ENCODE assay signal across 25 cellular contexts in genomic region chr2:186477782-186478181, GRCh38. TPM values are rescaled to one million over a fixed set of nuclear protein-coding genes. Genes with fewer than 3 reads are reported as not detected.
DNase-seq lines count a peak whose midpoint lies in the region; ATAC-seq and TF ChIP-seq lines count a peak whose summit lies in the region.
"Had no signal": no experiment of that assay in that cellular context is flagged by ENCODE, and none has a peak within 500 bp of the region (broad histone marks: within the 10 kb centered on the region; RNA-seq: fewer than 3 reads in every experiment).

No MANE protein-coding gene starts in this region.

- no peak overlapping the region for H3K9ac ChIP-seq in neural progenitor cell

- H3K4me1 ChIP-seq in neural progenitor cell, result peaks cover 10% of the 10 kb centered on the region
- H3K4me1 ChIP-seq: uterus had no signal

- H3K27me3 ChIP-seq in neural progenitor cell, result no peaks in the 10 kb centered on the region
- H3K27me3 ChIP-seq: ovary, uterus had no signal

- DNase-seq in NCI-H345 treated with DMSO at 0.1 percent for 48 hours (lab: John Stamatoyannopoulos, UW; ENCODE audit: unreplicated experiment) (peak; percentile 49), neural progenitor cell (ENCODE audit: low spot score) (peak; percentile 37), GM10266 (ENCODE audit: extremely low spot score) (no peak), caudate nucleus (lab: John Stamatoyannopoulos, UW) (no peak)
- DNase-seq: activated CD4-positive, alpha-beta memory T cell treated with anti-CD3 and anti-CD28 coated beads for 36 hours; activated CD8-positive, alpha-beta memory T cell treated with anti-CD3 and anti-CD28 coated beads, Interleukin-2, amount 50 U/mL, for 48 hours; C1 segment of cervical spinal cord; Calu3; central memory CD4-positive, alpha-beta T cell; dermis blood vessel endothelial cell; glutamatergic neuron; kidney; NCI-H1436 treated with DMSO at 0.1 percent for 48 hours; NCI-H2171; NCI-H69; ovary; stimulated activated CD4-positive, alpha-beta T cell treated with anti-CD3 and anti-CD28 coated beads, Interleukin-2, amount 100 ng/mL, for 48 hours; stimulated activated naive CD4-positive, alpha-beta T cell; uterus had no signal

- H3K4me3 Mint-ChIP-seq in neural progenitor cell, result no peak overlapping the region
- H3K4me3 Mint-ChIP-seq: activated CD4-positive, alpha-beta memory T cell treated with anti-CD3 and anti-CD28 coated beads for 36 hours; activated naive CD8-positive, alpha-beta T cell; nephron had no signal

- H3K27ac Mint-ChIP-seq in neural progenitor cell, result no peak overlapping the region
- H3K27ac Mint-ChIP-seq: activated CD4-positive, alpha-beta memory T cell treated with anti-CD3 and anti-CD28 coated beads for 36 hours; activated naive CD8-positive, alpha-beta T cell; activated T-helper 2 cell treated with anti-CD3 and anti-CD28 coated beads, Interferon-gamma antibody, Interleukin-2, Interleukin-4, amounts not matched to agents 10 μg/mL and 5 μg/mL and 100 μg/mL, durations not matched to agents 14 hours and 24 hours and 36 hours; nephron had no signal

- TF ChIP-seq CTCF in neural progenitor cell (IDR thresholded peaks at IDR 0.05) (no peak), GM10266 (IDR thresholded peaks at IDR 0.05; ENCODE audit: control insufficient read depth, insufficient read depth, low read depth, missing control alignments) (no peak)

- H3K27ac ChIP-seq in neural progenitor cell (peak overlapping the region; percentile 32), caudate nucleus (ENCODE audit: low read depth, low read length) (no peak overlapping the region)
- H3K27ac ChIP-seq: ovary, uterus had no signal

- no peaks in the 10 kb centered on the region for H4K20me1 ChIP-seq in neural progenitor cell (ENCODE audit: low read depth)

- H3K79me2 ChIP-seq in neural progenitor cell (ENCODE audit: low read depth), result peaks cover 8% of the 10 kb centered on the region

- H3K9me3 ChIP-seq in neural progenitor cell (ENCODE audit: low read depth), result no peaks in the 10 kb centered on the region
- H3K9me3 ChIP-seq: ovary, uterus had no signal

- H3K4me1 Mint-ChIP-seq in neural progenitor cell, result peaks cover 7% of the 10 kb centered on the region

- H3F3A ChIP-seq in neural progenitor cell (ENCODE audit: low read depth), result no peaks in the 10 kb centered on the region

- ATAC-seq in GM18909 (IDR thresholded peaks at IDR 0.05; ENCODE audit: poor library complexity, unreplicated experiment), result peak; percentile 52
- peak; percentile 72 for ATAC-seq in HG02870 (IDR thresholded peaks at IDR 0.05; ENCODE audit: unreplicated experiment)
- ATAC-seq in HG03460 (IDR thresholded peaks at IDR 0.05; ENCODE audit: unreplicated experiment), result no peak

- H2AFZ ChIP-seq in neural progenitor cell (replicated peaks), result no peak overlapping the region

- peaks cover 8% of the 10 kb centered on the region for H3K9me3 Mint-ChIP-seq in neural progenitor cell
- H3K9me3 Mint-ChIP-seq: activated CD4-positive, alpha-beta memory T cell treated with anti-CD3 and anti-CD28 coated beads for 36 hours had no signal

- H3K27me3 Mint-ChIP-seq in neural progenitor cell (ENCODE audit: insufficient read depth, low read depth), result peaks cover 2% of the 10 kb centered on the region
- H3K27me3 Mint-ChIP-seq: activated CD4-positive, alpha-beta memory T cell treated with anti-CD3 and anti-CD28 coated beads for 36 hours; activated naive CD8-positive, alpha-beta T cell had no signal

- no peak overlapping the region for H3K4me3 ChIP-seq in neural progenitor cell
- H3K4me3 ChIP-seq: ovary, uterus had no signal

- peaks cover 2% of the 10 kb centered on the region for H3K36me3 Mint-ChIP-seq in neural progenitor cell

- peak overlapping the region; percentile 36 for H3K4me2 ChIP-seq in neural progenitor cell

- H3K36me3 ChIP-seq in neural progenitor cell, result no peaks in the 10 kb centered on the region
- H3K36me3 ChIP-seq: ovary, uterus had no signal

RNA-seq across cellular contexts. Expression of gene ZC3H15, which starts 8.3 kb away (rescaled TPM):
- total RNA-seq in neural progenitor cell (ENCODE audit: low replicate concordance), result 61.5 and 88.6 TPM in 2 replicates

Comparison
In these comparisons a context has a peak if more than half of its experiments do, and no peak if none do; other contexts are left out.
1. DNase-seq: peak in NCI-H345 treated with DMSO at 0.1 percent for 48 hours (single experiment) and neural progenitor cell (single experiment); none in GM10266 (single experiment) and caudate nucleus (0 of 61).